ENCODE assay signal across 1 cellular context in the genomic region with DNA sequence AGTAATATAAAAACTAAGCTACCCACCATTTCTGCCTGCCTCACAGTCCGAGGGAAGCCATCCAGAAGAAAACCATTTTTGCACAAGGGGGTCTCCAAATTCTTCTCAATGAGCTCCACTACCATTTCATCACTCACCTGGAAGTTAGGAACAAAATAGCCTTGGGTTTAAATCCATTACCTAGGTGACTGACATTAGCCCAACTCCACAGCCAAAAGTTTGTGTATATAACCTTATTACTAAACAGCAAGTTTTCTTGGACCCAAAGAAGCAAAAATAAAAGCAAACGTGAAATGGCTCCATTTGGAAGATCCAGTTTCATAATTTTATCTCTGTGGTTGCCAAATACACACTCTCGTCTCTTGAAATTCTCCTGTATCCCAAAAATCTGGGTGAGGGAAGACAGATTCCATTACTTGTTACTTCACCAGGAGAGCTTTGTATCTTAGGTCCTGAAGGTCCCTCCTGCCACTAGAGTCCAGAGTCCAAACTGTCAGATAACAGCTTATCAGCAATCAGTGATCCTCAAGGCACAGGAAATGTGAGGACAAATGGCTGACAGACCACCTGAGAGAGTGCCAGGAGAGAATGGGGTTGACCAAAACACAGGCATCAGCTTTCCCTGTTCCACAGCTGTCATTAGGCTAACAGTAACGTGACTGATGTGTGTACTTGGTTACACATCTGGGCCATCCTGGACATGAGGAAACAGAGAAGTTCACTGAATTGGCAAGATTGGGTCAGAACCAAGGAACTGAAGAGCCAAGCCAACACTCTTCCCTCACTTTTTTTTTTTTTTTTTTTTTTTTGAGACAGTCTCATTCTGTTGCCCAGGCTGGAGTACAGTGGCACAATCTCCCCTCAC.
TF ChIP-seq lines count a peak whose summit lies in the region.

No MANE protein-coding gene starts in this region.

TF ChIP-seq in GM12878, 131 proteins besides CTCF, POLR2A, EP300 and RAD21:
- no peak for TF ChIP-seq TBL1XR1 (IDR thresholded peaks at IDR 0.05; ENCODE audit: low read depth, low read length)
